Comparison of ENCODE assay signal across 8 cellular contexts in genomic region chr20:39829255-39829654, GRCh38.
A peak's percentile ranks its signal among the peaks of the same experiment; 100 is the strongest.
DNase-seq lines count a peak whose midpoint lies in the region; ATAC-seq, FAIRE-seq and TF ChIP-seq lines count a peak whose summit lies in the region.

No MANE protein-coding gene starts in this region.

- TF ChIP-seq CTCF in GM10266 (IDR thresholded peaks at IDR 0.05; ENCODE audit: control insufficient read depth, insufficient read depth, low read depth, missing control alignments) (peak; percentile 44), SU-DHL-6 (IDR thresholded peaks at IDR 0.05; ENCODE audit: insufficient read depth, low read length, poor library complexity, severe bottlenecking) (peak; percentile 50)

- DNase-seq in GM10266 (ENCODE audit: extremely low spot score) (no peak), GM23248 (peak; percentile 44), left kidney (ENCODE audit: low read depth, low spot score) (peak; percentile 75), midbrain (lab: John Stamatoyannopoulos, UW) (no peak), GM19239 (ENCODE audit: insufficient read length, low spot score) (no peak), DMS79 (lab: John Stamatoyannopoulos, UW) (no peak)

- no peak overlapping the region for H3K9ac ChIP-seq in GM23248
- H3K9ac ChIP-seq in SU-DHL-6 (ENCODE audit: low read length): peak overlapping the region; percentile 32

- H3K27me3 ChIP-seq in GM23248 (replicated peaks; ENCODE audit: insufficient read depth) (no peaks in the 10 kb centered on the region), SU-DHL-6 (ENCODE audit: low read length) (no peaks in the 10 kb centered on the region)

- ATAC-seq in HG02970 (IDR thresholded peaks at IDR 0.05; ENCODE audit: low FRiP score, unreplicated experiment): no peak

- H3K36me3 ChIP-seq in GM23248 (ENCODE audit: low read depth): no peaks in the 10 kb centered on the region
- no peaks in the 10 kb centered on the region for H3K36me3 ChIP-seq in SU-DHL-6 (ENCODE audit: low read length)

- H3K9me3 ChIP-seq in GM23248 (ENCODE audit: low read depth) (no peaks in the 10 kb centered on the region), SU-DHL-6 (ENCODE audit: insufficient read depth, low read length) (no peaks in the 10 kb centered on the region)

- H2AFZ ChIP-seq in GM23248: no peak overlapping the region
- peak overlapping the region; percentile 70 for H2AFZ ChIP-seq in SU-DHL-6 (ENCODE audit: low read depth, low read length, severe bottlenecking)

- no peak overlapping the region for H3K27ac ChIP-seq in GM23248
- peak overlapping the region; percentile 96 for H3K27ac ChIP-seq in SU-DHL-6 (ENCODE audit: low read depth, low read length)

- H4K20me1 ChIP-seq in GM23248 (ENCODE audit: insufficient read depth) (no peaks in the 10 kb centered on the region), SU-DHL-6 (ENCODE audit: low read depth, low read length) (no peaks in the 10 kb centered on the region)

- H3K9me2 ChIP-seq in GM23248 (ENCODE audit: insufficient read depth): no peaks in the 10 kb centered on the region
- no peaks in the 10 kb centered on the region for H3K9me2 ChIP-seq in SU-DHL-6 (replicated peaks; ENCODE audit: insufficient read depth, low read length)

- H3K4me2 ChIP-seq in GM23248 (ENCODE audit: unreplicated experiment): no peak overlapping the region
- peak overlapping the region; percentile 70 for H3K4me2 ChIP-seq in SU-DHL-6 (ENCODE audit: low read depth, low read length, poor library complexity, severe bottlenecking)

- FAIRE-seq in GM19239 (lab: Jason Lieb, UNC): no peak

- H3F3A ChIP-seq in GM23248 (ENCODE audit: insufficient read depth) (peaks cover 8% of the 10 kb centered on the region), SU-DHL-6 (ENCODE audit: insufficient read depth) (peaks cover 14% of the 10 kb centered on the region)

- peaks cover 17% of the 10 kb centered on the region for H3K4me1 ChIP-seq in GM23248 (ENCODE audit: insufficient read depth)

- H3K4me3 ChIP-seq in GM23248: no peak overlapping the region
- no peak overlapping the region for H3K4me3 ChIP-seq in SU-DHL-6 (ENCODE audit: insufficient read depth, low read length, poor library complexity, severe bottlenecking)

- in situ Hi-C loops in GM23248 (cut with MboI): no loop called here

- H3K79me2 ChIP-seq in GM23248 (ENCODE audit: insufficient read depth): no peaks in the 10 kb centered on the region
- no peaks in the 10 kb centered on the region for H3K79me2 ChIP-seq in SU-DHL-6 (ENCODE audit: insufficient read depth, low read length)

- WGBS in GM23248 (ENCODE audit: low coverage in 1 of 2, low lambda C conversion rate in 2 of 2, missing lambda C conversion rate in 2 of 2), 2 experiments: 58 to 62% methylated on average over 3 of the region's 3 CpGs

Comparison
In these comparisons a context has a peak if more than half of its experiments do, and no peak if none do; other contexts are left out.
1. DNase-seq: peak in GM23248 (single experiment) and left kidney (single experiment); none in GM10266 (single experiment), midbrain (single experiment), GM19239 (single experiment) and DMS79 (single experiment).